In the genomic region with DNA sequence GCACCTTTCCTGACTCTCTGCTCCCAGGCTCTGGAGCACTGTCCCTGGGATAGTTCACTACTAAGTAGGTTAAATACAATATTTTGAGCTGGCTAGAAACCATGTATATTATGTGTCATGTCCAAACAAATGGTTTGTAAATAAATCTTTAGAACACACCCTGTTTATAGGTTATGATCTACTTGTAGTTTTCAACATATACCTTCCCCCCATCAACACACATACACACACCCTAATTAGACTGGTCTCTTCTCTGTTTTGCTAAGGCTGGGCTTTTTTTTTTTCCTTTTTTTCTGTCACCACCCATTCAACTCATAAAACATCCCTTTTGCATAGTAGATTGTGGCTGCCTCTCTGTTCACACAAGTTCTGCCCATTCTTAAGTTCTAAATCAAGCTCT, we compare ENCODE assay signal across 17 cellular contexts.
"Had no signal": no experiment of that assay in that cellular context is flagged by ENCODE, and none has a peak within 500 bp of the region (broad histone marks: within the 10 kb centered on the region; RNA-seq: fewer than 3 reads in every experiment).

No MANE protein-coding gene starts in this region.

- H3K4me3 ChIP-seq: adrenal gland, MG63, PC-9 had no signal

- H3K27ac ChIP-seq: adrenal gland, KMS-11, PC-9 had no signal

- H3K36me3 Mint-ChIP-seq: activated naive CD8-positive, alpha-beta T cell treated with anti-CD3 and anti-CD28 coated beads, Interleukin-2, amount 10 ng/mL, durations not matched to agents 7 days and 5 days had no signal

- H3K36me3 ChIP-seq: adrenal gland, MG63 had no signal

- H2AFZ ChIP-seq: PC-9 had no signal

- H3K4me3 Mint-ChIP-seq: activated CD8-positive, alpha-beta T cell treated with anti-CD3 and anti-CD28 coated beads, Interleukin-2, amount 10 ng/mL, durations not matched to agents 7 days and 5 days; activated naive CD8-positive, alpha-beta T cell treated with anti-CD3 and anti-CD28 coated beads, Interleukin-2, amount 10 ng/mL, durations not matched to agents 7 days and 5 days had no signal

- H3K27me3 Mint-ChIP-seq: activated naive CD8-positive, alpha-beta T cell treated with anti-CD3 and anti-CD28 coated beads, Interleukin-2, amount 10 ng/mL, durations not matched to agents 7 days and 5 days had no signal

- H3K9ac ChIP-seq: KMS-11, SK-N-SH had no signal

- H3K4me1 Mint-ChIP-seq: activated naive CD8-positive, alpha-beta T cell treated with anti-CD3 and anti-CD28 coated beads, Interleukin-2, amount 10 ng/mL, durations not matched to agents 7 days and 5 days had no signal

- H3K9me3 ChIP-seq: adrenal gland, MG63, SK-N-SH had no signal

- H3K9me3 Mint-ChIP-seq: activated naive CD8-positive, alpha-beta T cell treated with anti-CD3 and anti-CD28 coated beads, Interleukin-2, amount 10 ng/mL, durations not matched to agents 7 days and 5 days had no signal

- ATAC-seq: activated CD4-positive, CD25-positive, alpha-beta regulatory T cell treated with anti-CD3 and anti-CD28 coated beads, Interleukin-2, amount 50 U/mL, for 24 hours; activated CD8-positive, alpha-beta T cell treated with anti-CD3 and anti-CD28 coated beads, Interleukin-2, amount 10 ng/mL, durations not matched to agents 7 days and 5 days had no signal

- H3K4me1 ChIP-seq: adrenal gland had no signal

- H3K27me3 ChIP-seq: adrenal gland, MG63 had no signal

- H3K27ac Mint-ChIP-seq: activated CD8-positive, alpha-beta T cell treated with anti-CD3 and anti-CD28 coated beads, Interleukin-2, amount 10 ng/mL, durations not matched to agents 7 days and 5 days; activated naive CD8-positive, alpha-beta T cell treated with anti-CD3 and anti-CD28 coated beads, Interleukin-2, amount 10 ng/mL, durations not matched to agents 7 days and 5 days had no signal

- H3K4me2 ChIP-seq: KMS-11, PC-9, SK-N-SH had no signal

- DNase-seq: activated CD4-positive, alpha-beta T cell treated with anti-CD3 and anti-CD28 coated beads for 4 hours; activated CD8-positive, alpha-beta memory T cell treated with anti-CD3 and anti-CD28 coated beads, Interleukin-2, amount 50 U/mL, for 48 hours; activated CD8-positive, alpha-beta T cell treated with anti-CD3 and anti-CD28 coated beads, Interleukin-2, amount 10 ng/mL, durations not matched to agents 7 days and 5 days; activated naive CD4-positive, alpha-beta T cell treated with anti-CD3 and anti-CD28 coated beads, Interleukin-2, amount 50 U/mL, for 16 hours; activated naive CD8-positive, alpha-beta T cell treated with anti-CD3 and anti-CD28 coated beads, Interleukin-2, amount 10 ng/mL, durations not matched to agents 7 days and 5 days; activated T-cell treated with anti-CD3 and anti-CD28 coated beads, Interleukin-2, amount 50 U/mL, for 1 hour; adrenal gland; anterior cingulate cortex; MV-4-11; NCI-H1694 treated with DMSO at 0.1 percent for 48 hours; NCI-H2029 treated with DMSO at 0.1 percent for 48 hours; SK-N-SH; T-helper 1 cell had no signal
